ENCODE assay signal across 20 cellular contexts in the genomic region with DNA sequence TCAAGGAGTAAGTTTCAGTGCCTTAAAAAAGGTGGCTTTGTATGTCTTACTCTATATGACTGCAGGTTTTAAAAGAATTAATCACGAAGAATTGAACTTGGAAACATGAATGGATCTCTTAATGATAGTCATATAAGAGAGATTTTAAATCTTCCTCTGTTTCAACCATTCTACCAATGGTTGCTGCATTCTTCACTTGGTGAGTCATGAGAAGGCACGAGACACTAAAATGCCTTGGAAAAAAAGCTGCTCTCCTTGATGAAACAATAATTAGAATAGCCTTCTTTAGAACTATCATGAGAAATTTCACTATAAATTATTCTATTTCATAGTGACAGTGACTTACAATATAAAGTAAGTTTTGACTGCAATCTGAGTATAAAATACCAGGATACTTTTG.
DNase-seq lines count a peak whose midpoint lies in the region; ATAC-seq and TF ChIP-seq lines count a peak whose summit lies in the region.
"Had no signal": no experiment of that assay in that cellular context is flagged by ENCODE, and none has a peak within 500 bp of the region (broad histone marks: within the 10 kb centered on the region; RNA-seq: fewer than 3 reads in every experiment).

No MANE protein-coding gene starts in this region.

- no peak overlapping the region for H3K4me3 Mint-ChIP-seq in glutamatergic neuron (ENCODE audit: unreplicated experiment)
- H3K4me3 Mint-ChIP-seq in stimulated activated naive CD8-positive, alpha-beta T cell treated with anti-CD3 and anti-CD28 coated beads, Interleukin-15, amount 100 ng/mL, for 72 hours: no peak overlapping the region
- H3K4me3 Mint-ChIP-seq: activated CD4-positive, alpha-beta T cell treated with anti-CD3 and anti-CD28 coated beads, Interleukin-2, amount 10 ng/mL, durations not matched to agents 7 days and 5 days; central memory CD8-positive, alpha-beta T cell; immature natural killer cell had no signal

- DNase-seq in A172 (ENCODE audit: low spot score): peak; percentile 25
- DNase-seq in HCEC 1CT: peak; percentile 32
- DNase-seq in astrocyte of the spinal cord (ENCODE audit: low read depth, low spot score): peak; percentile 31
- DNase-seq in foreskin fibroblast: peak; percentile 30 to 64
- DNase-seq in glutamatergic neuron: no peak
- no peak for DNase-seq in stimulated activated naive CD8-positive, alpha-beta T cell treated with anti-CD3 and anti-CD28 coated beads, Interleukin-15, amount 100 ng/mL, for 72 hours
- no peak for DNase-seq in UCSD-AML1 (lab: John Stamatoyannopoulos, UW; ENCODE audit: unreplicated experiment)
- DNase-seq in left lobe of liver (ENCODE audit: low spot score): no peak
- DNase-seq: 8988T; activated CD4-positive, alpha-beta T cell treated with anti-CD3 and anti-CD28 coated beads, Interleukin-2, amount 10 ng/mL, durations not matched to agents 7 days and 5 days; activated effector memory CD4-positive, alpha-beta T cell treated with anti-CD3 and anti-CD28 coated beads, Interleukin-2, amount 50 U/mL, for 16 hours; effector CD4-positive, alpha-beta T cell; immature natural killer cell; NCI-H2227 treated with DMSO at 0.1 percent for 48 hours; NCI-H748 treated with DMSO at 0.1 percent for 48 hours; OCI-M1; SHP77; upper lobe of left lung had no signal

- H3K4me1 Mint-ChIP-seq in glutamatergic neuron (ENCODE audit: low read depth, unreplicated experiment): peaks cover 5% of the 10 kb centered on the region
- no peaks in the 10 kb centered on the region for H3K4me1 Mint-ChIP-seq in stimulated activated naive CD8-positive, alpha-beta T cell treated with anti-CD3 and anti-CD28 coated beads, Interleukin-15, amount 100 ng/mL, for 72 hours
- H3K4me1 Mint-ChIP-seq: activated CD4-positive, alpha-beta T cell treated with anti-CD3 and anti-CD28 coated beads, Interleukin-2, amount 10 ng/mL, durations not matched to agents 7 days and 5 days; central memory CD8-positive, alpha-beta T cell; immature natural killer cell had no signal

- H3K9me3 Mint-ChIP-seq in glutamatergic neuron (ENCODE audit: unreplicated experiment): no peaks in the 10 kb centered on the region
- peaks cover under 1 to 2% of the 10 kb centered on the region in 2 donors for H3K9me3 Mint-ChIP-seq in stimulated activated naive CD8-positive, alpha-beta T cell treated with anti-CD3 and anti-CD28 coated beads, Interleukin-15, amount 100 ng/mL, for 72 hours
- H3K9me3 Mint-ChIP-seq: central memory CD8-positive, alpha-beta T cell had no signal

- no peak for ATAC-seq in stimulated activated naive CD8-positive, alpha-beta T cell treated with anti-CD3 and anti-CD28 coated beads, Interleukin-15, amount 100 ng/mL, for 72 hours
- ATAC-seq in left lobe of liver: no peak

- no peaks in the 10 kb centered on the region for H3K27me3 Mint-ChIP-seq in glutamatergic neuron (ENCODE audit: unreplicated experiment)
- no peaks in the 10 kb centered on the region for H3K27me3 Mint-ChIP-seq in stimulated activated naive CD8-positive, alpha-beta T cell treated with anti-CD3 and anti-CD28 coated beads, Interleukin-15, amount 100 ng/mL, for 72 hours
- H3K27me3 Mint-ChIP-seq: central memory CD8-positive, alpha-beta T cell had no signal

- peaks cover 2% of the 10 kb centered on the region for H3K36me3 Mint-ChIP-seq in glutamatergic neuron (ENCODE audit: unreplicated experiment)
- H3K36me3 Mint-ChIP-seq: immature natural killer cell had no signal

- H3K27ac Mint-ChIP-seq in glutamatergic neuron (ENCODE audit: unreplicated experiment): no peak overlapping the region
- no peak overlapping the region for H3K27ac Mint-ChIP-seq in stimulated activated naive CD8-positive, alpha-beta T cell treated with anti-CD3 and anti-CD28 coated beads, Interleukin-15, amount 100 ng/mL, for 72 hours
- H3K27ac Mint-ChIP-seq: activated CD4-positive, alpha-beta T cell treated with anti-CD3 and anti-CD28 coated beads, Interleukin-2, amount 10 ng/mL, durations not matched to agents 7 days and 5 days; immature natural killer cell had no signal

- in situ Hi-C loops in astrocyte of the spinal cord (cut with HindIII; ENCODE audit: low sequenced_read_pairs): no loop called here

- no peak overlapping the region for H3K4me3 ChIP-seq in astrocyte of the spinal cord (ENCODE audit: low read depth, low read length)
- H3K4me3 ChIP-seq in foreskin fibroblast (ENCODE audit: low read depth in 1 of 2, low read length in 2 of 2): no peak overlapping the region
- H3K4me3 ChIP-seq: BLaER1 treated with 17β-estradiol and CSF1 and Interleukin-3, amounts not matched to agents 10 nM and 100 nM; upper lobe of left lung had no signal

- TF ChIP-seq CTCF in astrocyte of the spinal cord (IDR thresholded peaks at IDR 0.05; ENCODE audit: low read depth, low read length) (no peak), foreskin fibroblast (IDR thresholded peaks at IDR 0.05; ENCODE audit: low read depth, low read length) (no peak), glutamatergic neuron (IDR thresholded peaks at IDR 0.05; ENCODE audit: partially characterized antibody, unreplicated experiment) (no peak)

Comparison
In these comparisons a context has a peak if more than half of its experiments do, and no peak if none do; other contexts are left out.
1. DNase-seq: peak in A172 (single experiment), HCEC 1CT (single experiment), astrocyte of the spinal cord (single experiment) and foreskin fibroblast (2 of 2); none in glutamatergic neuron (single experiment), stimulated activated naive CD8-positive, alpha-beta T cell treated with anti-CD3 and anti-CD28 coated beads, Interleukin-15, amount 100 ng/mL, for 72 hours (0 of 2), UCSD-AML1 (single experiment) and left lobe of liver (single experiment).